In the genomic region with DNA sequence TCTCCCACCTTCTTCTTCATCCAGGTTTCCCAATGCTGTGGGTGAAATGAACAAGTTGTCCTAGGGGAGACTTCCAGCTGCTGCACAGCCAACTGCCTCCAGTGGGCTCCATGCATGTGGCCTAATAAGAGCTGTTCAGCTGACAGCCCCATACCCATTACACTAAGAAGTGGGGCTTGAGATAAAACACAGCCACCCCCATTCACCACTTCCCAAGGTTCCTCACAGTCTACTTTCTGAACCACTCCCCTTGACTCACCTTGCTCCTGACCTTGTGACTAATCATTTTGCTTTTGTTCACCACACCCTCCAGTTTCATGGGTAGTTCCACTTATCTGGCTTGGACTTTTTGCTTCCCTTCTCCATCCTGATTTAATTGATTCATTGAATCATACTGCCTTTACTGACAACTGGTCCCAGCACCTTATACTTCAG, we compare ENCODE assay signal across 1 cellular context.
TF ChIP-seq lines count a peak whose summit lies in the region.

No MANE protein-coding gene starts in this region.

TF ChIP-seq in K562, 482 proteins besides CTCF, POLR2A, EP300 and RAD21 (continued from another document and continues in another):
- TF ChIP-seq ZHX1 (conservative IDR thresholded peaks at IDR 0.05; ENCODE audit: low read length) (no peak), AFF1 (IDR thresholded peaks at IDR 0.05; ENCODE audit: low read depth in 1 of 2, partially characterized antibody in 2 of 2) (no peak), CSDE1 (IDR thresholded peaks at IDR 0.05) (no peak), SNRNP70 (optimal IDR thresholded peaks at IDR 0.05; ENCODE audit: low read depth, low read length) (no peak), GABPB1 (CRISPR knock-in tag; IDR thresholded peaks at IDR 0.05) (no peak), ZNF696 (CRISPR knock-in tag; conservative IDR thresholded peaks at IDR 0.05) (no peak), FOSL1 (tag; conservative IDR thresholded peaks at IDR 0.05) (peak; percentile 89), ZNF124 (CRISPR knock-in tag; IDR thresholded peaks at IDR 0.05) (no peak), ZSCAN32 (CRISPR knock-in tag; IDR thresholded peaks at IDR 0.05) (no peak), SMC3 (conservative IDR thresholded peaks at IDR 0.05; ENCODE audit: insufficient read depth, low read depth, low read length) (no peak), RBM25 (IDR thresholded peaks at IDR 0.05; ENCODE audit: low read depth, low read length, severe bottlenecking) (no peak), CBX5 (IDR thresholded peaks at IDR 0.05; ENCODE audit: borderline replicate concordance, low read depth) (no peak), MCM3 (IDR thresholded peaks at IDR 0.05) (no peak), RBM39 (optimal IDR thresholded peaks at IDR 0.05; ENCODE audit: low read depth, low read length) (no peak), NFXL1 (CRISPR knock-in tag; IDR thresholded peaks at IDR 0.05) (no peak), TRIM24 (IDR thresholded peaks at IDR 0.05) (peak in 1 of 2 experiments; percentile 63; a peak in 2 of 4 replicates), MEIS2 (IDR thresholded peaks at IDR 0.05; ENCODE audit: partially characterized antibody) (no peak), ARID3A (IDR thresholded peaks at IDR 0.05; ENCODE audit: borderline replicate concordance, low read depth, low read length) (peak; percentile 85), ZNF583 (CRISPR knock-in tag; IDR thresholded peaks at IDR 0.05) (no peak), ZNF121 (CRISPR knock-in tag; conservative IDR thresholded peaks at IDR 0.05) (no peak), RNF219 (CRISPR knock-in tag; IDR thresholded peaks at IDR 0.05) (no peak), MTF1 (CRISPR knock-in tag; IDR thresholded peaks at IDR 0.05; ENCODE audit: borderline replicate concordance) (no peak), RBM14 (IDR thresholded peaks at IDR 0.05; ENCODE audit: borderline replicate concordance, insufficient read depth, low read depth, low read length) (no peak), ZKSCAN8 (CRISPR knock-in tag; IDR thresholded peaks at IDR 0.05) (no peak), ZSCAN29 (IDR thresholded peaks at IDR 0.05) (no peak), PHB2 (IDR thresholded peaks at IDR 0.05; ENCODE audit: low read depth) (no peak), NELFE (IDR thresholded peaks at IDR 0.05; ENCODE audit: insufficient read depth, insufficient read length) (no peak), DDX20 (tag; IDR thresholded peaks at IDR 0.05; ENCODE audit: low read depth) (no peak), CC2D1A (IDR thresholded peaks at IDR 0.05) (0 out of 2 replicates have a peak, but pooled peaks have one; percentile 15), MYC (IDR thresholded peaks at IDR 0.05; ENCODE audit: low read depth, low read length) (no peak), MYC (CRISPR knock-in tag; IDR thresholded peaks at IDR 0.05; ENCODE audit: borderline replicate concordance, low read depth) (no peak), STAT5A (IDR thresholded peaks at IDR 0.05; ENCODE audit: borderline replicate concordance, low read length) (no peak), ZNF165 (CRISPR knock-in tag; IDR thresholded peaks at IDR 0.05; ENCODE audit: borderline replicate concordance) (no peak), PTRF (tag; IDR thresholded peaks at IDR 0.05) (no peak), ZC3H4 (CRISPR knock-in tag; IDR thresholded peaks at IDR 0.05; ENCODE audit: borderline replicate concordance) (no peak), TBL1XR1 (IDR thresholded peaks at IDR 0.05; ENCODE audit: low read length in 2 of 2) (peak in 1 of 2 experiments; percentile 39; a peak in 1 of 4 replicates), ZBTB33 (CRISPR knock-in tag; IDR thresholded peaks at IDR 0.05) (no peak), MECOM (CRISPR knock-in tag; IDR thresholded peaks at IDR 0.05) (no peak), FOXP1 (CRISPR knock-in tag; IDR thresholded peaks at IDR 0.05) (no peak), HDAC2 (IDR thresholded peaks at IDR 0.05) (peak; percentile 50; the same call in 1 of the 2 replicates), SAFB2 (IDR thresholded peaks at IDR 0.05; ENCODE audit: borderline replicate concordance, low read depth, low read length, severe bottlenecking) (no peak), RB1 (IDR thresholded peaks at IDR 0.05; ENCODE audit: low read depth) (no peak), ZBTB1 (CRISPR knock-in tag; IDR thresholded peaks at IDR 0.05; ENCODE audit: borderline replicate concordance, low read depth) (no peak), MYNN (IDR thresholded peaks at IDR 0.05) (no peak), MYNN (CRISPR knock-in tag; IDR thresholded peaks at IDR 0.05) (no peak)
- TF ChIP-seq, protein P1, sequence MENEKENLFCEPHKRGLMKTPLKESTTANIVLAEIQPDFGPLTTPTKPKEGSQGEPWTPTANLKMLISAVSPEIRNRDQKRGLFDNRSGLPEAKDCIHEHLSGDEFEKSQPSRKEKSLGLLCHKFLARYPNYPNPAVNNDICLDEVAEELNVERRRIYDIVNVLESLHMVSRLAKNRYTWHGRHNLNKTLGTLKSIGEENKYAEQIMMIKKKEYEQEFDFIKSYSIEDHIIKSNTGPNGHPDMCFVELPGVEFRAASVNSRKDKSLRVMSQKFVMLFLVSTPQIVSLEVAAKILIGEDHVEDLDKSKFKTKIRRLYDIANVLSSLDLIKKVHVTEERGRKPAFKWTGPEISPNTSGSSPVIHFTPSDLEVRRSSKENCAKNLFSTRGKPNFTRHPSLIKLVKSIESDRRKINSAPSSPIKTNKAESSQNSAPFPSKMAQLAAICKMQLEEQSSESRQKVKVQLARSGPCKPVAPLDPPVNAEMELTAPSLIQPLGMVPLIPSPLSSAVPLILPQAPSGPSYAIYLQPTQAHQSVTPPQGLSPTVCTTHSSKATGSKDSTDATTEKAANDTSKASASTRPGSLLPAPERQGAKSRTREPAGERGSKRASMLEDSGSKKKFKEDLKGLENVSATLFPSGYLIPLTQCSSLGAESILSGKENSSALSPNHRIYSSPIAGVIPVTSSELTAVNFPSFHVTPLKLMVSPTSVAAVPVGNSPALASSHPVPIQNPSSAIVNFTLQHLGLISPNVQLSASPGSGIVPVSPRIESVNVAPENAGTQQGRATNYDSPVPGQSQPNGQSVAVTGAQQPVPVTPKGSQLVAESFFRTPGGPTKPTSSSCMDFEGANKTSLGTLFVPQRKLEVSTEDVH (IDR thresholded peaks at IDR 0.05; ENCODE audit: low read depth, partially characterized antibody): no peak
- TF ChIP-seq, protein P2, sequence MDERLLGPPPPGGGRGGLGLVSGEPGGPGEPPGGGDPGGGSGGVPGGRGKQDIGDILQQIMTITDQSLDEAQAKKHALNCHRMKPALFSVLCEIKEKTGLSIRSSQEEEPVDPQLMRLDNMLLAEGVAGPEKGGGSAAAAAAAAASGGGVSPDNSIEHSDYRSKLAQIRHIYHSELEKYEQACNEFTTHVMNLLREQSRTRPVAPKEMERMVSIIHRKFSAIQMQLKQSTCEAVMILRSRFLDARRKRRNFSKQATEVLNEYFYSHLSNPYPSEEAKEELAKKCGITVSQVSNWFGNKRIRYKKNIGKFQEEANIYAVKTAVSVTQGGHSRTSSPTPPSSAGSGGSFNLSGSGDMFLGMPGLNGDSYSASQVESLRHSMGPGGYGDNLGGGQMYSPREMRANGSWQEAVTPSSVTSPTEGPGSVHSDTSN (CRISPR knock-in tag; IDR thresholded peaks at IDR 0.05; ENCODE audit: low read depth): no peak
- TF ChIP-seq, protein P2 (tag; conservative IDR thresholded peaks at IDR 0.05; ENCODE audit: low read depth): no peak
